Comparison of ENCODE assay signal across 10 cellular contexts in genomic region chr13:101149735-101150380, GRCh38.
DNase-seq lines count a peak whose midpoint lies in the region; ATAC-seq and TF ChIP-seq lines count a peak whose summit lies in the region.
"Had no signal": no experiment of that assay in that cellular context is flagged by ENCODE, and none has a peak within 500 bp of the region (broad histone marks: within the 10 kb centered on the region; RNA-seq: fewer than 3 reads in every experiment).

No MANE protein-coding gene starts in this region.

- no peaks in the 10 kb centered on the region for H3K9me2 ChIP-seq in HCT116 (ENCODE audit: insufficient read depth)

- no peak overlapping the region for H2AFZ ChIP-seq in HCT116 (ENCODE audit: low read depth, low read length, poor library complexity, severe bottlenecking)

- no peak overlapping the region for H3K4me2 ChIP-seq in HCT116 (ENCODE audit: low read length)

- TF ChIP-seq POLR2A in HCT116 (IDR thresholded peaks at IDR 0.05; ENCODE audit: borderline replicate concordance, extremely low read depth, insufficient read depth, insufficient read length): no peak

- H3K27ac ChIP-seq in HCT116 (ENCODE audit: low read depth, low read length) (no peak overlapping the region), WERI-Rb-1 (no peak overlapping the region), left lung (no peak overlapping the region)
- H3K27ac ChIP-seq: gastroesophageal sphincter had no signal

- H3K36me3 ChIP-seq in HCT116 (ENCODE audit: control insufficient read depth in 1 of 2, insufficient read depth in 2 of 2, low read length in 2 of 2): no peaks in the 10 kb centered on the region
- no peaks in the 10 kb centered on the region for H3K36me3 ChIP-seq in WERI-Rb-1
- H3K36me3 ChIP-seq in left lung: no peaks in the 10 kb centered on the region
- H3K36me3 ChIP-seq: gastroesophageal sphincter had no signal

- no peak overlapping the region for H3K9ac ChIP-seq in HCT116 (ENCODE audit: low read length)

- H4K20me1 ChIP-seq in HCT116 (ENCODE audit: insufficient read depth): no peaks in the 10 kb centered on the region

- no peaks in the 10 kb centered on the region for H3K79me2 ChIP-seq in HCT116 (ENCODE audit: insufficient read depth, low read length)

- intact Hi-C loops in HCT116 (cut with micrococcal nuclease): loop anchor here (2.0 to 10.0 kb wide), 3 partner anchors 325 to 1575 kb away; no protein-coding TSS in a partner anchor
- intact Hi-C loops in left lung (cut with DNase I): no loop called here
- intact Hi-C loops in left colon (cut with DNase I, micrococcal nuclease): no loop called here

- POLR2A ChIA-PET in HCT116 (lab: Charles Lee): no interaction called here

- H3K4me3 ChIP-seq in HCT116 (replicated peaks in 1 of 2; ENCODE audit: low read depth in 1 of 2, low read length in 2 of 2) (no peak overlapping the region), WERI-Rb-1 (ENCODE audit: low read depth, low read length) (no peak overlapping the region), left lung (no peak overlapping the region)
- H3K4me3 ChIP-seq: gastroesophageal sphincter had no signal

- H3K9me3 ChIP-seq in HCT116 (ENCODE audit: control insufficient read depth in 1 of 2, insufficient read depth in 1 of 2, low read depth in 1 of 2, low read length in 2 of 2) (no peaks in the 10 kb centered on the region), WERI-Rb-1 (ENCODE audit: severe bottlenecking) (no peaks in the 10 kb centered on the region), left lung (no peaks in the 10 kb centered on the region)
- H3K9me3 ChIP-seq: gastroesophageal sphincter had no signal

- TF ChIP-seq CTCF in HCT116 (IDR thresholded peaks at IDR 0.05 in 2 of 3, conservative IDR thresholded peaks at IDR 0.05 in 1 of 3; ENCODE audit: borderline replicate concordance in 1 of 3, insufficient read depth in 1 of 3, low read depth in 2 of 3, low read length in 2 of 3): peak in 2 of 3 experiments; percentile 5 to 31; a peak in 3 of 6 replicates
- peak; percentile 67 for TF ChIP-seq CTCF in WERI-Rb-1 (IDR thresholded peaks at IDR 0.05; ENCODE audit: low read depth, low read length)
- TF ChIP-seq CTCF in left lung (IDR thresholded peaks at IDR 0.05): no peak

- H3K27me3 ChIP-seq in HCT116 (ENCODE audit: insufficient read depth, low read length) (peaks cover 4% of the 10 kb centered on the region; the same call in 1 of the 2 replicates), WERI-Rb-1 (ENCODE audit: insufficient read depth, low read depth, severe bottlenecking) (no peaks in the 10 kb centered on the region), left lung (peaks cover 10 to 72% of the 10 kb centered on the region in 2 donors)

- BruUV-seq in HCT116 (replicated peaks; lab: Mats Ljungman, UMichigan): no TSS peak

- H3K4me1 ChIP-seq in HCT116 (ENCODE audit: control insufficient read depth in 1 of 2, insufficient read depth in 2 of 2, low read length in 2 of 2) (no peaks in the 10 kb centered on the region), left lung (no peaks in the 10 kb centered on the region)
- H3K4me1 ChIP-seq: gastroesophageal sphincter had no signal

- DNase-seq in AG20443 (ENCODE audit: low spot score): peak; percentile 62
- no peak for DNase-seq in HCT116 (ENCODE audit: low read depth, low spot score)
- peak; percentile 76 for DNase-seq in WERI-Rb-1
- DNase-seq in left lung: no peak
- DNase-seq in activated CD8-positive, alpha-beta memory T cell treated with anti-CD3 and anti-CD28 coated beads for 24 hours: no peak
- DNase-seq in left colon: no peak
- DNase-seq: right cardiac atrium had no signal

- RAD21 ChIA-PET in HCT116 (lab: Charles Lee; ENCODE audit: low non-redundant PET in 1 of 2, low total read pairs in 2 of 2, uncharacterized antibody in 2 of 2, unreplicated experiment in 2 of 2): no interaction called here

- peak; percentile 29 for TF ChIP-seq RAD21 in HCT116 (IDR thresholded peaks at IDR 0.05; ENCODE audit: low read depth)

- CTCF ChIA-PET in HCT116 (lab: Charles Lee): interaction anchor here (0.6 to 1.0 kb wide), 2 partner anchors 322 to 326 kb away, joined by 4 read pairs; no protein-coding TSS in a partner anchor

- peak; percentile 65 for ATAC-seq in HCT116
- ATAC-seq in left lung: peak; percentile 32
- no peak for ATAC-seq in GM21717 (IDR thresholded peaks at IDR 0.05; ENCODE audit: unreplicated experiment)
- ATAC-seq in left colon: no peak
- no peak for ATAC-seq in HG03025 (IDR thresholded peaks at IDR 0.05; ENCODE audit: low FRiP score, unreplicated experiment)
- ATAC-seq: gastroesophageal sphincter, right cardiac atrium had no signal

TF ChIP-seq in HCT116, 20 proteins besides CTCF, POLR2A, EP300 and RAD21:
- TF ChIP-seq REST (IDR thresholded peaks at IDR 0.05; ENCODE audit: low read depth) (no peak), CEBPB (IDR thresholded peaks at IDR 0.05; ENCODE audit: low read depth) (no peak), ZNF274 (IDR thresholded peaks at IDR 0.05; ENCODE audit: low read depth, low read length) (no peak), TCF7L2 (IDR thresholded peaks at IDR 0.05; ENCODE audit: borderline replicate concordance, extremely low read depth, insufficient read depth, insufficient read length) (no peak), YY1 (IDR thresholded peaks at IDR 0.05; ENCODE audit: extremely low read depth, insufficient replicate concordance, low read depth, low read length) (no peak), CBX3 (IDR thresholded peaks at IDR 0.05; ENCODE audit: low read depth) (no peak), EGR1 (IDR thresholded peaks at IDR 0.05; ENCODE audit: low read depth) (no peak)

Comparison
In these comparisons a context has a peak if more than half of its experiments do, and no peak if none do; other contexts are left out.
1. DNase-seq: peak in AG20443 (single experiment) and WERI-Rb-1 (single experiment); none in HCT116 (single experiment), left lung (0 of 2), activated CD8-positive, alpha-beta memory T cell treated with anti-CD3 and anti-CD28 coated beads for 24 hours (single experiment) and left colon (0 of 2).
2. ATAC-seq: peak in HCT116 (single experiment) and left lung (single experiment); none in GM21717 (single experiment), left colon (single experiment) and HG03025 (single experiment).
3. CTCF ChIP-seq: peak in HCT116 (2 of 3) and WERI-Rb-1 (single experiment); none in left lung (0 of 2).